Comparison of ENCODE assay signal across 17 cellular contexts in genomic region chr9:71094708-71095251, GRCh38. TPM values are rescaled to one million over a fixed set of nuclear protein-coding genes. Genes with fewer than 3 reads are reported as not detected.
A peak's percentile ranks its signal among the peaks of the same experiment; 100 is the strongest.
DNase-seq lines count a peak whose midpoint lies in the region; ATAC-seq and TF ChIP-seq lines count a peak whose summit lies in the region.
"Had no signal": no experiment of that assay in that cellular context is flagged by ENCODE, and none has a peak within 500 bp of the region (broad histone marks: within the 10 kb centered on the region; RNA-seq: fewer than 3 reads in every experiment).

No MANE protein-coding gene starts in this region.

- intact Hi-C loops in right lobe of liver (cut with DNase I) = no loop called here

- H3K4me3 ChIP-seq in right lobe of liver = peak overlapping the region in 2 of 3 donors; percentile 1 to 17
- H3K4me3 ChIP-seq: GM23248 had no signal

- no peaks in the 10 kb centered on the region for H3K9me3 ChIP-seq in right lobe of liver

- no peaks in the 10 kb centered on the region for H3K27me3 ChIP-seq in right lobe of liver

- TF ChIP-seq POLR2A in right lobe of liver (IDR thresholded peaks at IDR 0.05) = no peak

- no peak for TF ChIP-seq CTCF in right lobe of liver (IDR thresholded peaks at IDR 0.05)

- no peaks in the 10 kb centered on the region for H3K36me3 ChIP-seq in right lobe of liver

- in situ Hi-C loops in G401 (cut with HindIII; ENCODE audit: low sequenced_read_pairs) = no loop called here

- WGBS in right lobe of liver (ENCODE audit: insufficient coverage, low coverage, low lambda C conversion rate, missing lambda C conversion rate) = 22% methylated on average over 4 of the region's 4 CpGs

- ATAC-seq in left lobe of liver (peak; percentile 32), right lobe of liver (peak; percentile 12 to 28 (median 26)), GM18868 (IDR thresholded peaks at IDR 0.05; ENCODE audit: unreplicated experiment) (no peak)
- ATAC-seq: HCT116 had no signal

- DNase-seq in DMS53 (lab: John Stamatoyannopoulos, UW) = peak; percentile 72
- no peak for DNase-seq in left lobe of liver (ENCODE audit: low spot score)
- DNase-seq in right lobe of liver = no peak
- DNase-seq in G401 (ENCODE audit: low spot score) = no peak
- no peak for DNase-seq in activated CD4-positive, CD25-positive, alpha-beta regulatory T cell treated with anti-CD3 and anti-CD28 coated beads, Interleukin-2, amount 50 U/mL, for 72 hours
- DNase-seq: C1 segment of cervical spinal cord; Calu3; CD4-positive, alpha-beta memory T cell; COR-L47; DMS79; EL; GF-D8; GM23248; H9 had no signal

- peaks cover 0 to 37% (median 9%) of the 10 kb centered on the region in 4 donors for H3K4me1 ChIP-seq in right lobe of liver

- H3K27ac ChIP-seq in right lobe of liver = peak overlapping the region in 2 of 3 donors; percentile 67 to 70
- H3K27ac ChIP-seq: GM23248 had no signal

RNA-seq across cellular contexts. Expression of gene TRPM3, which starts 26.6 kb away (rescaled TPM):
- total RNA-seq in left lobe of liver (0.38 TPM), right lobe of liver (under 1 TPM; 0.26 to 0.56 (median 0.39) TPM)
- total RNA-seq in G401 (2014; rRNA removed; shearing (Covaris generic)) = not detected in 2 replicates
- total RNA-seq: A673; Calu3; CD4-positive, alpha-beta memory T cell; GM23248 had no signal
